ENCODE assay signal across 1 cellular context in the genomic region with DNA sequence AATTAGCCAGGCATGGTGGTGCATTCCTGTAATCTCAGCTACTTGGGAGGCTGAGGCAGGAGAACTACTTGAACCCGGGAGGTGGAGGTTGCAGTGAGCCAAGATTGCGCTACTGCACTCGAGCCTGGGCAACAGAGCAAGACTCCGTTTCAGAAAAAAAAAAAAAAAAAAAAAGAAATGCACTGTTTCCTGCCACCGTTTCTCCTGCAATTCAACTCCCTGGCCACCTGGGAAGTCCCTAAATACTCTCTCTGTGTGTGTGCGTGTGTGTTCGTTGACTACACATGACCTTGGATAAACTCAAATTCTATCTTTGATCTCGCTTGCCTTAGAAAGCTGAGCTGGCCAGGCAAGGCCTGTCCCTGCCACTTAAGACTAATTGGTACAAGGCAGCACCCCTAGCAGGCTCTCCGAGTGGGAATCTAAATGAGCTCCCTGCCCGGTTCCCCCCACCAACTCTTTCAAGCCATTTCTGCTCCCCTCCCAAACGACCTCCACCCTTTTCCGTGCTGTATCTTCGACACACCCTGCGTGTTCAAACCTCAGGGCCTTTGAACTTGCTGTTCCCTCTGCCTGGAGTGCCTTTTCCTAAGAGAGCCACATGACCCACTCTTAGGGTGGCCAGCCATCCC.
TF ChIP-seq lines count a peak whose summit lies in the region.

No MANE protein-coding gene starts in this region.

TF ChIP-seq in GM23338, 12 proteins besides CTCF, POLR2A, EP300 and RAD21 (continued from another document):
- TF ChIP-seq, protein P1, sequence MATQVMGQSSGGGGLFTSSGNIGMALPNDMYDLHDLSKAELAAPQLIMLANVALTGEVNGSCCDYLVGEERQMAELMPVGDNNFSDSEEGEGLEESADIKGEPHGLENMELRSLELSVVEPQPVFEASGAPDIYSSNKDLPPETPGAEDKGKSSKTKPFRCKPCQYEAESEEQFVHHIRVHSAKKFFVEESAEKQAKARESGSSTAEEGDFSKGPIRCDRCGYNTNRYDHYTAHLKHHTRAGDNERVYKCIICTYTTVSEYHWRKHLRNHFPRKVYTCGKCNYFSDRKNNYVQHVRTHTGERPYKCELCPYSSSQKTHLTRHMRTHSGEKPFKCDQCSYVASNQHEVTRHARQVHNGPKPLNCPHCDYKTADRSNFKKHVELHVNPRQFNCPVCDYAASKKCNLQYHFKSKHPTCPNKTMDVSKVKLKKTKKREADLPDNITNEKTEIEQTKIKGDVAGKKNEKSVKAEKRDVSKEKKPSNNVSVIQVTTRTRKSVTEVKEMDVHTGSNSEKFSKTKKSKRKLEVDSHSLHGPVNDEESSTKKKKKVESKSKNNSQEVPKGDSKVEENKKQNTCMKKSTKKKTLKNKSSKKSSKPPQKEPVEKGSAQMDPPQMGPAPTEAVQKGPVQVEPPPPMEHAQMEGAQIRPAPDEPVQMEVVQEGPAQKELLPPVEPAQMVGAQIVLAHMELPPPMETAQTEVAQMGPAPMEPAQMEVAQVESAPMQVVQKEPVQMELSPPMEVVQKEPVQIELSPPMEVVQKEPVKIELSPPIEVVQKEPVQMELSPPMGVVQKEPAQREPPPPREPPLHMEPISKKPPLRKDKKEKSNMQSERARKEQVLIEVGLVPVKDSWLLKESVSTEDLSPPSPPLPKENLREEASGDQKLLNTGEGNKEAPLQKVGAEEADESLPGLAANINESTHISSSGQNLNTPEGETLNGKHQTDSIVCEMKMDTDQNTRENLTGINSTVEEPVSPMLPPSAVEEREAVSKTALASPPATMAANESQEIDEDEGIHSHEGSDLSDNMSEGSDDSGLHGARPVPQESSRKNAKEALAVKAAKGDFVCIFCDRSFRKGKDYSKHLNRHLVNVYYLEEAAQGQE (IDR thresholded peaks at IDR 0.05; ENCODE audit: unreplicated experiment) = no peak
- TF ChIP-seq JUNB (IDR thresholded peaks at IDR 0.05; ENCODE audit: unreplicated experiment) = no peak
- no peak for TF ChIP-seq ZNF114 (CRISPR knock-in tag; IDR thresholded peaks at IDR 0.05)
- TF ChIP-seq NANOG (IDR thresholded peaks at IDR 0.05; ENCODE audit: borderline replicate concordance) = no peak
- TF ChIP-seq EZH2phosphoT487 (IDR thresholded peaks at IDR 0.05; ENCODE audit: unreplicated experiment) = no peak
- TF ChIP-seq ZNF331 (CRISPR knock-in tag; IDR thresholded peaks at IDR 0.05; ENCODE audit: low read depth) = no peak
- no peak for TF ChIP-seq STAT1 (IDR thresholded peaks at IDR 0.05; ENCODE audit: unreplicated experiment)
- no peak for TF ChIP-seq EZH2 (IDR thresholded peaks at IDR 0.05; ENCODE audit: low read depth, unreplicated experiment)
- TF ChIP-seq, protein P2, sequence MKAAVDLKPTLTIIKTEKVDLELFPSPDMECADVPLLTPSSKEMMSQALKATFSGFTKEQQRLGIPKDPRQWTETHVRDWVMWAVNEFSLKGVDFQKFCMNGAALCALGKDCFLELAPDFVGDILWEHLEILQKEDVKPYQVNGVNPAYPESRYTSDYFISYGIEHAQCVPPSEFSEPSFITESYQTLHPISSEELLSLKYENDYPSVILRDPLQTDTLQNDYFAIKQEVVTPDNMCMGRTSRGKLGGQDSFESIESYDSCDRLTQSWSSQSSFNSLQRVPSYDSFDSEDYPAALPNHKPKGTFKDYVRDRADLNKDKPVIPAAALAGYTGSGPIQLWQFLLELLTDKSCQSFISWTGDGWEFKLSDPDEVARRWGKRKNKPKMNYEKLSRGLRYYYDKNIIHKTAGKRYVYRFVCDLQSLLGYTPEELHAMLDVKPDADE (IDR thresholded peaks at IDR 0.05) = no peak
